In the genomic region with DNA sequence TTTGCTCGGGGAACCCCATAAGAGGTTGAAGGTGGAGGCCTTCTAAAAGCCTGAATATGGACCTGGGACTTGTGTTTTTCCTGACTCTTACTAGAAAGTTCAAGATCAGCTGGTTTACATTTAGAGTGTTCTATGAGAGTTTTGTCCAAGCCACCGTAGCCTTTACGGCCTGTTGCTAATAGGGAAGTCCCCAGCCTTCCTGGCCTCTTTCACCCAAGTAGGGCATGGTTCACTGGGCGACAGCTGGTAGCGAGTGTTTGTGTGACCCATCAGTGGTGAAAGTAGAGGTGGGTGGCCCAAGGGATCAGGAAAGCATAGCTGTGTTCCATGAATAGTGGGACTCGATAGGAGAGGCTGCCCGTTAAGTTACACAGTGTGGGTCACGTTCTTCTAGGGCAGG, we compare ENCODE assay signal across 24 cellular contexts.
"Had no signal": no experiment of that assay in that cellular context is flagged by ENCODE, and none has a peak within 500 bp of the region (broad histone marks: within the 10 kb centered on the region; RNA-seq: fewer than 3 reads in every experiment).

No MANE protein-coding gene starts in this region.

- H3K4me1 Mint-ChIP-seq: mesothelial cell of epicardium, neural progenitor cell had no signal

- H3K9me3 Mint-ChIP-seq: mesothelial cell of epicardium; naive thymus-derived CD8-positive, alpha-beta T cell; neural progenitor cell had no signal

- DNase-seq: activated CD4-positive, alpha-beta T cell treated with anti-CD3 and anti-CD28 coated beads for 48 hours; activated CD4-positive, alpha-beta T cell treated with anti-CD3 and anti-CD28 coated beads, Interleukin-2, amount 50 U/mL, for 48 hours; activated CD8-positive, alpha-beta memory T cell treated with anti-CD3 and anti-CD28 coated beads, Interleukin-2, amount 50 U/mL, for 4 hours; activated gamma-delta T cell; activated naive CD4-positive, alpha-beta T cell treated with anti-CD3 and anti-CD28 coated beads, Interleukin-2, amount 50 U/mL, for 16 hours; activated T-cell treated with anti-CD3 and anti-CD28 coated beads, Interleukin-2, amount 50 U/mL, for 1 hour; amniotic stem cell; caudate nucleus; cortex of kidney; foreskin melanocyte; left ventricle myocardium inferior; naive thymus-derived CD8-positive, alpha-beta T cell; occipital lobe; right cardiac atrium; spleen; stimulated activated naive CD8-positive, alpha-beta T cell treated with anti-CD3 and anti-CD28 coated beads, Interleukin-15, Interleukin-2, amounts not matched to agents 100 U/mL and 50 U/mL, for 24 hours; T-helper 9 cell; tibial artery had no signal

- H3K4me3 Mint-ChIP-seq: mesothelial cell of epicardium; naive thymus-derived CD8-positive, alpha-beta T cell; neural progenitor cell had no signal

- H3K27ac Mint-ChIP-seq: mesothelial cell of epicardium, neural progenitor cell had no signal

- H3K27ac ChIP-seq: left ventricle myocardium inferior, neural progenitor cell, spleen, tibial artery, VCaP had no signal

- H3K4me1 ChIP-seq: left ventricle myocardium inferior, neural progenitor cell, spleen, tibial artery had no signal

- H3K27me3 ChIP-seq: neural progenitor cell, spleen, tibial artery had no signal

- H3K27me3 Mint-ChIP-seq: naive thymus-derived CD8-positive, alpha-beta T cell had no signal

- ATAC-seq: activated CD4-positive, CD25-positive, alpha-beta regulatory T cell treated with anti-CD3 and anti-CD28 coated beads, Interleukin-2, amount 50 U/mL, for 24 hours; esophagus mucosa; naive thymus-derived CD8-positive, alpha-beta T cell; right cardiac atrium; stimulated activated naive CD8-positive, alpha-beta T cell treated with anti-CD3 and anti-CD28 coated beads, Interleukin-15, Interleukin-2, amounts not matched to agents 100 U/mL and 50 U/mL, for 24 hours had no signal

- H3K36me3 ChIP-seq: neural progenitor cell had no signal

- H3K4me3 ChIP-seq: left ventricle myocardium inferior, lung, neural progenitor cell, spleen, tibial artery had no signal

- H3K9me3 ChIP-seq: left ventricle myocardium inferior, spleen, tibial artery had no signal
